34 cellular contexts compared by ENCODE assay signal in genomic region chr6:11663519-11663918, GRCh38.
"Had no signal": no experiment of that assay in that cellular context is flagged by ENCODE, and none has a peak within 500 bp of the region (broad histone marks: within the 10 kb centered on the region; RNA-seq: fewer than 3 reads in every experiment).

No MANE protein-coding gene starts in this region.

- H3K36me3 ChIP-seq: MG63 had no signal

- H3K9ac ChIP-seq: KMS-11 had no signal

- H3K27ac ChIP-seq: KMS-11 had no signal

- DNase-seq: Karpas-422, Kasumi-1, KG1, MG63, MV-4-11, NCI-H1048, NCI-H1092, NCI-H1092 treated with DMSO at 0.1 percent for 48 hours, NCI-H1105, NCI-H1105 treated with DMSO at 0.1 percent for 48 hours, NCI-H1417, NCI-H1417 treated with DMSO at 0.1 percent for 48 hours, NCI-H1436, NCI-H1436 treated with DMSO at 0.1 percent for 48 hours, NCI-H146, NCI-H1694, NCI-H1694 treated with DMSO at 0.1 percent for 48 hours, NCI-H187, NCI-H187 treated with DMSO at 0.1 percent for 48 hours, NCI-H1930, NCI-H2029, NCI-H2029 treated with DMSO at 0.1 percent for 48 hours, NCI-H2081, NCI-H2081 treated with DMSO at 0.1 percent for 48 hours, NCI-H2107, NCI-H2171, NCI-H2171 treated with DMSO at 0.1 percent for 48 hours, NCI-H2227 treated with DMSO at 0.1 percent for 48 hours, NCI-H226, NCI-H345, NCI-H446, NCI-H446 treated with DMSO at 0.1 percent for 48 hours, NCI-H510A had no signal

- H3K27me3 ChIP-seq: MG63 had no signal

- H3K4me3 ChIP-seq: MG63 had no signal

- H3K4me2 ChIP-seq: KMS-11 had no signal
